In genomic region chrX:21885568-21885967, GRCh38 we compare ENCODE assay signal across 22 cellular contexts.
DNase-seq lines count a peak whose midpoint lies in the region; ATAC-seq, FAIRE-seq and TF ChIP-seq lines count a peak whose summit lies in the region.
"Had no signal": no experiment of that assay in that cellular context is flagged by ENCODE, and none has a peak within 500 bp of the region (broad histone marks: within the 10 kb centered on the region; RNA-seq: fewer than 3 reads in every experiment).

No MANE protein-coding gene starts in this region.

- no peak for TF ChIP-seq CTCF in choroid plexus epithelial cell (conservative IDR thresholded peaks at IDR 0.05; ENCODE audit: low read depth, low read length)

- DNase-seq in AG08396 (ENCODE audit: low spot score), result peak; percentile 13
- peak; percentile 32 for DNase-seq in HTR-8/SVneo (ENCODE audit: insufficient read length, low spot score)
- peak; percentile 84 for DNase-seq in choroid plexus epithelial cell (ENCODE audit: low read depth)
- DNase-seq in kidney glomerular epithelial cell (lab: John Stamatoyannopoulos, UW), result peak; percentile 1
- no peak for DNase-seq in activated CD4-positive, CD25-positive, alpha-beta regulatory T cell (lab: John Stamatoyannopoulos, UW)
- DNase-seq in NCI-H524 (lab: John Stamatoyannopoulos, UW), result no peak
- DNase-seq: activated CD4-positive, alpha-beta T cell treated with anti-CD3 and anti-CD28 coated beads for 4 hours; activated gamma-delta T cell; body of pancreas; CD4-positive, alpha-beta memory T cell; kidney; NCI-H2081; NCI-H526; nucleus accumbens; OCI-M1; sigmoid colon had no signal

- FAIRE-seq in HTR-8/SVneo (lab: Jason Lieb, UNC), result peak; percentile 67
- FAIRE-seq: kidney, urothelium cell line had no signal

- H3K4me3 ChIP-seq in choroid plexus epithelial cell (ENCODE audit: low read depth, low read length), result no peak overlapping the region
- H3K4me3 ChIP-seq: body of pancreas, hepatocyte, sigmoid colon, SJCRH30 had no signal

- ATAC-seq in GM21619 (IDR thresholded peaks at IDR 0.05; ENCODE audit: unreplicated experiment) (no peak), HG03108 (IDR thresholded peaks at IDR 0.05; ENCODE audit: unreplicated experiment) (no peak)
- ATAC-seq: body of pancreas, esophagus mucosa had no signal

Comparison
In these comparisons a context has a peak if more than half of its experiments do, and no peak if none do; other contexts are left out.
1. DNase-seq: peak in AG08396 (single experiment), HTR-8/SVneo (single experiment), choroid plexus epithelial cell (single experiment) and kidney glomerular epithelial cell (single experiment); none in activated CD4-positive, CD25-positive, alpha-beta regulatory T cell (0 of 4) and NCI-H524 (0 of 2).